8 cellular contexts compared by ENCODE assay signal in genomic region chr12:12916135-12916956, GRCh38. TPM values are rescaled to one million over a fixed set of nuclear protein-coding genes. Genes with fewer than 3 reads are reported as not detected.
DNase-seq lines count a peak whose midpoint lies in the region; ATAC-seq, FAIRE-seq and TF ChIP-seq lines count a peak whose summit lies in the region.

No MANE protein-coding gene starts in this region.

- CTCF ChIA-PET in mammary epithelial cell (lab: Charles Lee; ENCODE audit: low non-redundant PET) = interaction anchor here (0.6 to 1.1 kb wide), 3 partner anchors 25 to 296 kb away, joined by 3 to 6 read pairs (median 4); partner anchors contain the start of gene GPRC5A

- 40% methylated on average over 16 of the region's 19 CpGs for WGBS in mammary epithelial cell (ENCODE audit: low coverage, missing lambda C conversion rate)

- H3K36me3 ChIP-seq in mammary epithelial cell (ENCODE audit: insufficient read depth, low read length) (peaks cover 8% of the 10 kb centered on the region), kidney (ENCODE audit: control insufficient read depth in 1 of 2, insufficient read depth in 2 of 2, low read length in 2 of 2) (no peaks in the 10 kb centered on the region)

- H3K4me2 ChIP-seq in mammary epithelial cell (ENCODE audit: insufficient read depth, low read depth, low read length) = no peak overlapping the region

- no peak overlapping the region for H3K4me3 ChIP-seq in WI38 (ENCODE audit: low read depth, low read length)
- no peak overlapping the region for H3K4me3 ChIP-seq in mammary epithelial cell (replicated peaks in 1 of 3; ENCODE audit: insufficient read depth in 1 of 3, low read depth in 2 of 3, low read length in 3 of 3)
- H3K4me3 ChIP-seq in kidney (ENCODE audit: low read length in 2 of 2) = peak overlapping the region in 1 of 2 donors; percentile 10

- H3K27ac ChIP-seq in mammary epithelial cell (ENCODE audit: insufficient read depth, low read depth, low read length) = no peak overlapping the region
- peak overlapping the region in 1 of 2 donors; percentile 15 for H3K27ac ChIP-seq in kidney (ENCODE audit: low read depth in 2 of 2, low read length in 2 of 2)

- H3K9me3 ChIP-seq in mammary epithelial cell (replicated peaks; ENCODE audit: insufficient read depth, low read length) (no peaks in the 10 kb centered on the region), kidney (ENCODE audit: control insufficient read depth in 1 of 2, low read length in 2 of 2) (no peaks in the 10 kb centered on the region)

- H3K9ac ChIP-seq in mammary epithelial cell (ENCODE audit: insufficient read depth, low read length) (no peak overlapping the region), kidney (ENCODE audit: low read length in 2 of 2) (no peak overlapping the region)

- dilution Hi-C loops in mammary epithelial cell (cut with HindIII; ENCODE audit: low sequenced_read_pairs) = no loop called here

- in situ Hi-C loops in mammary epithelial cell (cut with MboI; ENCODE audit: low sequenced_read_pairs in 2 of 2) = loop anchor here (5.0 to 25.0 kb wide), 3 partner anchors 66 to 321 kb away; no protein-coding TSS in a partner anchor

- H3K27me3 ChIP-seq in mammary epithelial cell (ENCODE audit: insufficient read depth, low read length) = no peaks in the 10 kb centered on the region

- BruUV-seq in mammary epithelial cell (replicated peaks; lab: Mats Ljungman, UMichigan) = no TSS peak

- peak; percentile 57 for DNase-seq in A172 (ENCODE audit: low spot score)
- DNase-seq in NCI-H2171 treated with DMSO at 0.1 percent for 48 hours (lab: John Stamatoyannopoulos, UW) = peak; percentile 55
- DNase-seq in mammary epithelial cell = peak; percentile 54
- peak; percentile 92 for DNase-seq in kidney
- DNase-seq in stimulated activated CD4-positive, alpha-beta T cell treated with anti-CD3 and anti-CD28 coated beads, Interleukin-1b, Interleukin-23, amount 100 ng/mL, for 1 hour (ENCODE audit: low read depth in 2 of 2) = peak; percentile 68 to 71

- H2AFZ ChIP-seq in mammary epithelial cell (ENCODE audit: low read depth, low read length) = no peak overlapping the region

- TF ChIP-seq CTCF in WI38 (IDR thresholded peaks at IDR 0.05; ENCODE audit: low read depth, low read length) (peak; percentile 99), mammary epithelial cell (conservative IDR thresholded peaks at IDR 0.05 in 1 of 2, IDR thresholded peaks at IDR 0.05 in 1 of 2; ENCODE audit: extremely low read depth in 1 of 2, insufficient read depth in 1 of 2, low read depth in 1 of 2, low read length in 2 of 2) (peak; percentile 97 to 99), kidney (IDR thresholded peaks at IDR 0.05; ENCODE audit: borderline replicate concordance, extremely low read depth, insufficient read depth) (peak; percentile 99)

- intact Hi-C loops in mammary epithelial cell (cut with micrococcal nuclease) = loop anchor here (1.0 to 2.0 kb wide), 7 partner anchors 67 to 318 kb away; no protein-coding TSS in a partner anchor
- intact Hi-C loops in kidney (cut with DNase I) = loop anchor here (5.0 to 10.0 kb wide), 2 partner anchors 68 to 296 kb away; no protein-coding TSS in a partner anchor

- H3K79me2 ChIP-seq in mammary epithelial cell (ENCODE audit: insufficient read depth, low read length) = peaks cover 12% of the 10 kb centered on the region

- ATAC-seq in GM18511 (IDR thresholded peaks at IDR 0.05; ENCODE audit: unreplicated experiment) (peak; percentile 97), HG03045 (IDR thresholded peaks at IDR 0.05; ENCODE audit: unreplicated experiment) (peak; percentile 89)

- H3K4me1 ChIP-seq in mammary epithelial cell (ENCODE audit: insufficient read depth, low read length) (no peaks in the 10 kb centered on the region), kidney (ENCODE audit: control insufficient read depth in 1 of 2, insufficient read depth in 1 of 2, low read depth in 1 of 2, low read length in 2 of 2) (peaks cover 0 to 8% of the 10 kb centered on the region in 2 donors)

- FAIRE-seq in kidney (lab: Jason Lieb, UNC) = peak; percentile 51

- no peaks in the 10 kb centered on the region for H4K20me1 ChIP-seq in mammary epithelial cell (ENCODE audit: insufficient read depth, low read length)

RNA-seq across cellular contexts. Expression of gene GPRC5A, which starts 25.0 kb away (rescaled TPM):
- total RNA-seq in A172 (2014; rRNA removed; shearing (Covaris generic)) = 30.0 and 53.5 TPM in 2 replicates
- total RNA-seq in mammary epithelial cell (10 to 100 TPM in 1 of 2 donors, 1 to 10 TPM in 1; 6.0 to 15.3 TPM), kidney (60.6 TPM)
- polyA plus RNA-seq in mammary epithelial cell (84.3 TPM), kidney (ENCODE audit: insufficient read depth, low read depth, low replicate concordance) (6.3 TPM)
- 81.9 TPM for polyA minus RNA-seq in mammary epithelial cell

RNA-seq across cellular contexts. Expression of gene GPRC5D, which starts 35.6 kb away (rescaled TPM):
- not detected in 2 replicates for total RNA-seq in A172 (2014; rRNA removed; shearing (Covaris generic))
- not detected for total RNA-seq in mammary epithelial cell
- not detected for polyA plus RNA-seq in mammary epithelial cell
- polyA minus RNA-seq in mammary epithelial cell = not detected
- 0.25 TPM for total RNA-seq in kidney
- polyA plus RNA-seq in kidney (ENCODE audit: insufficient read depth, low read depth, low replicate concordance) = not detected
